ENCODE assay signal across 13 cellular contexts in the genomic region with DNA sequence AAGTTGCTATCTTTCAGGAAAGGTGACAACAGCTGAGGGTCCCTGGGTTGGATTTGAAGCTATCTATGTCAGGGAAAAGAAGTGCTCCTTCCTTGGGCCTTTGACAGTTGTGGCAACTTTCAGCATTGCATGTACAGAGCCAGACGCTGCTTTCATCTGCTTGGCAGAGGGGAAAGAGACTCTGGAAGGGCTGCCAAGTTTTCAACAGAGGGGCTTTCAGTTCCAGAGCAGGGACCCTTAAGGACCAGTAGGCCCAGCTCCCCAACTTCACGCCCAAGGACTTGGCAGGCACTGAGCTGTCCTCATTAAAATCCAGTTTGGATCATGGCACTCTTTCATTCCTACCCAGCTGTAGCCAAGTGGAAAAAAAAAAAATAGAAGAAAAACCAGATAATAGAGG.
"Had no signal": no experiment of that assay in that cellular context is flagged by ENCODE, and none has a peak within 500 bp of the region (broad histone marks: within the 10 kb centered on the region; RNA-seq: fewer than 3 reads in every experiment).

No MANE protein-coding gene starts in this region.

- ATAC-seq: activated CD4-positive, CD25-positive, alpha-beta regulatory T cell treated with anti-CD3 and anti-CD28 coated beads, Interleukin-2, amount 50 U/mL, for 24 hours; activated T-helper 17 cell treated with anti-CD3 and anti-CD28 coated beads, Interleukin-2, amount 50 U/mL, for 72 hours had no signal

- DNase-seq: activated naive CD4-positive, alpha-beta T cell treated with Interleukin-2 at 50 U/mL for 16 hours; activated T-cell treated with anti-CD3 and anti-CD28 coated beads for 4 hours; colonic mucosa; effector CD8-positive, alpha-beta T cell; esophagus squamous epithelium; glutamatergic neuron; immature natural killer cell; sigmoid colon; stimulated activated CD4-positive, alpha-beta T cell treated with anti-CD3 and anti-CD28 coated beads, Interleukin-1b, Interleukin-23, amount 100 ng/mL, for 48 hours; stomach; T-helper 9 cell had no signal
